In the genomic region with DNA sequence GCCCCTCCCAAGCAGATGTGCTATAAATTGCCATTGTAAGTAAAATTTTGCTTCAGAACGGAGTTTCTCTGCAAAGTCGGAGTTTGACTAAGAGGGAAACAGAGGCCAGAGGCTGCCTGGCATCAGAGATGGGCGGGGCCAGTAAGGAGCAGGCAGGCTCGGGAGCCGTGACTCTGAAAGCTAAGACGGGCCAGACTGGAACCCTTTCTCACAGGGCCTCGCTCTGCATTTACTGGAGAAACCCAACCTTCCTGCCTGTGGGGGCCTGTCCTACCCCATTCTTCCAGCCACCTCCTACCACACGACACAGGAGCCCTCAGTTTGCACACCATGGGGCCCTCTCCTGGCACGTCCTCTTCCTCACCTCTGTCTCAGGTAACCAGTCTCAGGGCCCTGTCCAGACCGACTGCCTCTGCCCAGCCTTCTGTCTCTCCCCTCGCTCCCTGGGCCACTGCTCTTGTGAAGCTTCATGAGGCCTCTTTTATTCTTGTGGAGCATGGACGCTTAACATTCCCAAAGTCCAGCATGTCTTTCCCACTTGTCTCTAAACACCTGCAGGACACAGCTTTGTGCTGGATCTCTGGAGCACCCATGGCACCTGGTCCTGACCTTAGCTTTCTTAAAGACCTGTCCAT, we compare ENCODE assay signal across 21 cellular contexts.
"Had no signal": no experiment of that assay in that cellular context is flagged by ENCODE, and none has a peak within 500 bp of the region (broad histone marks: within the 10 kb centered on the region; RNA-seq: fewer than 3 reads in every experiment).

No MANE protein-coding gene starts in this region.

- H3K4me2 ChIP-seq: smooth muscle cell had no signal

- H3K79me2 ChIP-seq: parathyroid adenoma had no signal

- DNase-seq: activated CD4-positive, alpha-beta memory T cell treated with anti-CD3 and anti-CD28 coated beads, Interleukin-2, amount 10 ng/mL, durations not matched to agents 7 days and 5 days; activated CD4-positive, alpha-beta T cell treated with anti-CD3 and anti-CD28 coated beads, Interleukin-2, amount 10 ng/mL, durations not matched to agents 24 days and 14 days; activated effector memory CD4-positive, alpha-beta T cell treated with anti-CD3 and anti-CD28 coated beads, Interleukin-2, amount 50 U/mL, for 16 hours; activated naive CD4-positive, alpha-beta T cell treated with anti-CD3 and anti-CD28 coated beads, Interleukin-2, amount 10 ng/mL, durations not matched to agents 7 days and 5 days; effector CD4-positive, alpha-beta T cell; midbrain; stimulated activated CD4-positive, alpha-beta T cell treated with anti-CD3 and anti-CD28 coated beads, Interleukin-2, amount 100 ng/mL, for 48 hours; stimulated activated CD8-positive, alpha-beta memory T cell treated with anti-CD3 and anti-CD28 coated beads, Interleukin-4, amount 100 ng/mL, for 48 hours; stimulated activated naive CD4-positive, alpha-beta T cell; T-cell had no signal

- H3K27ac ChIP-seq: cardiac muscle cell, parathyroid adenoma, thoracic aorta, VCaP had no signal

- H3K9me3 Mint-ChIP-seq: activated CD4-positive, alpha-beta memory T cell treated with anti-CD3 and anti-CD28 coated beads, Interleukin-2, amount 10 ng/mL, durations not matched to agents 7 days and 5 days; dendritic cell treated with granulocyte-macrophage colony-stimulating factor and Interleukin-4, amounts not matched to agents 40 ng/mL and 50 ng/mL, for 4 days; T-helper 2 cell treated with Interferon-gamma antibody and Interleukin-4, amounts not matched to agents 5 μg/mL and 100 μg/mL, for 36 hours had no signal

- H3K4me3 Mint-ChIP-seq: activated CD4-positive, alpha-beta memory T cell treated with anti-CD3 and anti-CD28 coated beads, Interleukin-2, amount 10 ng/mL, durations not matched to agents 7 days and 5 days; activated CD4-positive, alpha-beta T cell treated with anti-CD3 and anti-CD28 coated beads, Interleukin-2, amount 10 ng/mL, durations not matched to agents 24 days and 14 days; activated naive CD4-positive, alpha-beta T cell treated with anti-CD3 and anti-CD28 coated beads, Interleukin-2, amount 10 ng/mL, durations not matched to agents 7 days and 5 days; dendritic cell treated with granulocyte-macrophage colony-stimulating factor and Interleukin-4, amounts not matched to agents 40 ng/mL and 50 ng/mL, for 4 days; nephron; T-cell; T-helper 2 cell treated with Interferon-gamma antibody and Interleukin-4, amounts not matched to agents 5 μg/mL and 100 μg/mL, for 36 hours; type B pancreatic cell had no signal

- H3K27ac Mint-ChIP-seq: activated CD4-positive, alpha-beta memory T cell treated with anti-CD3 and anti-CD28 coated beads, Interleukin-2, amount 10 ng/mL, durations not matched to agents 7 days and 5 days; activated CD4-positive, alpha-beta T cell treated with anti-CD3 and anti-CD28 coated beads, Interleukin-2, amount 10 ng/mL, durations not matched to agents 24 days and 14 days; activated naive CD4-positive, alpha-beta T cell treated with anti-CD3 and anti-CD28 coated beads, Interleukin-2, amount 10 ng/mL, durations not matched to agents 7 days and 5 days; dendritic cell treated with granulocyte-macrophage colony-stimulating factor and Interleukin-4, amounts not matched to agents 40 ng/mL and 50 ng/mL, for 4 days; nephron; T-cell; T-helper 2 cell treated with Interferon-gamma antibody and Interleukin-4, amounts not matched to agents 5 μg/mL and 100 μg/mL, for 36 hours; type B pancreatic cell had no signal

- H3K9me3 ChIP-seq: thoracic aorta had no signal

- H3K9ac ChIP-seq: parathyroid adenoma had no signal

- H3K36me3 Mint-ChIP-seq: activated naive CD4-positive, alpha-beta T cell treated with anti-CD3 and anti-CD28 coated beads, Interleukin-2, amount 10 ng/mL, durations not matched to agents 7 days and 5 days; T-cell; type B pancreatic cell had no signal

- H3K4me1 Mint-ChIP-seq: activated CD4-positive, alpha-beta T cell treated with anti-CD3 and anti-CD28 coated beads, Interleukin-2, amount 10 ng/mL, durations not matched to agents 24 days and 14 days; activated naive CD4-positive, alpha-beta T cell treated with anti-CD3 and anti-CD28 coated beads, Interleukin-2, amount 10 ng/mL, durations not matched to agents 7 days and 5 days had no signal

- H3K27me3 Mint-ChIP-seq: activated CD4-positive, alpha-beta memory T cell treated with anti-CD3 and anti-CD28 coated beads, Interleukin-2, amount 10 ng/mL, durations not matched to agents 7 days and 5 days had no signal

- H3K27me3 ChIP-seq: cardiac muscle cell had no signal

- H2AFZ ChIP-seq: parathyroid adenoma had no signal

- H3K4me3 ChIP-seq: cardiac muscle cell, smooth muscle cell, thoracic aorta had no signal

- H3K36me3 ChIP-seq: cardiac muscle cell, thoracic aorta had no signal

- ATAC-seq: activated CD4-positive, CD25-positive, alpha-beta regulatory T cell treated with anti-CD3 and anti-CD28 coated beads, Interleukin-2, amount 50 U/mL, for 24 hours; sciatic nerve had no signal
